ENCODE assay signal across 8 cellular contexts in the genomic region with DNA sequence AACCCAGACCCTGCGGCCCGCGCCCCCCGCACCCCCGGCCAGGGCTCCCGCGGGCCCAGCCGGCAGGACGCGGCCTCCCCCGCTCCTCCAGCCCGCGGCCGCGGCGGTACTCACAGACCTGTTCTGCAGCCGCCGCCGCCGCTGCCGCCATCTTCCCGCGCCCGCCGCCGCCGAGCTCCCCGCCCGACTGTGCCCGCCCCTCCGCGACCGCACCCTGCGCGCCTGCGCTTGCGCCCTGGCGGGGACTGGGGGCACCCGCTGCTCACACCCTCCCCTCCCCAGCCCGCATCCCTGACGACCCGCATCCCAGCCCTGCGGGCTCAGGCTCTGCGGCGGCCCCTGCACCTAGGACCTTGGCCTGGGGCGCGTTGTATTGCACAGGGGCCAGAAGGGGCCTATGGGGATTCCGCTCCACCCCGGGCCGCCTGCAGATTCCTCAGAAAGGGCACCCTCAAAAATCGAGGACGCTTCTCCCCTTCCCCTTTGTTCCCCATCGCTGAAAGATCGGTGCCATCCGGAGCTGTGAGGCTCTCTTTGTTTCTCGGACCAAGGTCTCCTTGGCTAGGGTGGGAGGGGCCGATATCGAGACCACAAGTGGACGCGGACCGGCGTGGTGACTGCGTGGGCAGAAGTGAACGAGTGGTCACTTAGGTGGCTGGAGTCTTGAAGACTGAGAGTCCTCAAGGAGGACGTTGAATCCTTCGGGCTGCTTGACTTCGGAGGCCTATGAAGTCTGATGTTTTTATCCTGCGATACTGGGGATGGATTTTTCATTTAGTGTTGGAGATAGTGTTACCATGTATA. TPM values are rescaled to one million over a fixed set of nuclear protein-coding genes. Genes with fewer than 3 reads are reported as not detected.
DNase-seq lines count a peak whose midpoint lies in the region; ATAC-seq and TF ChIP-seq lines count a peak whose summit lies in the region.

Gene SGCB (minus strand): TSS at position 191 of the 804 bp plus-strand sequence. CDS start 40 bp downstream, at position 151.

- intact Hi-C loops in OCI-LY7 (cut with micrococcal nuclease; ENCODE audit: unreplicated experiment): loop anchor here (2.0 kb wide), 1 partner anchor 674 kb away; no protein-coding TSS in a partner anchor

- H3K9me3 ChIP-seq in BLaER1 (no peaks in the 10 kb centered on the region), OCI-LY7 (ENCODE audit: low read length) (no peaks in the 10 kb centered on the region)

- DNase-seq in GM19240 (ENCODE audit: insufficient read length, low spot score) (peak; percentile 45), OCI-LY7 (ENCODE audit: low spot score) (peak; percentile 70), fibroblast of peridontal ligament (ENCODE audit: extremely low read depth) (peak; percentile 28)
- DNase-seq in activated T-helper 1 cell treated with anti-CD3 and anti-CD28 coated beads, Interleukin-2, amount 50 U/mL, for 16 hours (ENCODE audit: low read depth in 1 of 2, low spot score in 1 of 2): peak; percentile 48 to 62
- DNase-seq in natural killer cell treated with Interleukin-12 subunit alpha and Interleukin-12 subunit beta and Interleukin-15 and Interleukin-18, amount 100 ng/mL, for 72 hours (ENCODE audit: low spot score): peak; percentile 66
- DNase-seq in stimulated activated naive CD4-positive, alpha-beta T cell (lab: John Stamatoyannopoulos, UW): peak; percentile 42 to 74 (median 52)

- no peaks in the 10 kb centered on the region for H3K9me3 Mint-ChIP-seq in natural killer cell treated with Interleukin-12 subunit alpha and Interleukin-12 subunit beta and Interleukin-15 and Interleukin-18, amount 100 ng/mL, for 72 hours

- no TSS peak for BruUV-seq in OCI-LY7 (replicated peaks; lab: Mats Ljungman, UMichigan)

- no peaks in the 10 kb centered on the region for H3K9me2 ChIP-seq in OCI-LY7 (ENCODE audit: insufficient read depth, low read length)

- peaks cover 18% of the 10 kb centered on the region; the same call in 1 of the 2 replicates for H3K79me2 ChIP-seq in OCI-LY7 (ENCODE audit: insufficient read depth, low read depth, low read length)

- no peak for TF ChIP-seq CTCF in OCI-LY7 (conservative IDR thresholded peaks at IDR 0.05; ENCODE audit: low read length)

- CTCF ChIA-PET in OCI-LY7 (lab: Charles Lee; ENCODE audit: unreplicated experiment): interaction anchor here (0.9 kb wide), 1 partner anchor 196 kb away, joined by 3 read pairs; the partner anchor contains the start of gene DCUN1D4

- no peaks in the 10 kb centered on the region for H3K27me3 ChIP-seq in BLaER1

- peak within 1 kb of the TSS; percentile 91 for H3K4me3 Mint-ChIP-seq in natural killer cell treated with Interleukin-12 subunit alpha and Interleukin-12 subunit beta and Interleukin-15 and Interleukin-18, amount 100 ng/mL, for 72 hours

- peak; percentile 96 for ATAC-seq in HG03432 (IDR thresholded peaks at IDR 0.05; ENCODE audit: unreplicated experiment)
- ATAC-seq in natural killer cell treated with Interleukin-12 subunit alpha and Interleukin-12 subunit beta and Interleukin-15 and Interleukin-18, amount 100 ng/mL, for 72 hours: peak; percentile 91 to 94

- H3K27me3 Mint-ChIP-seq in natural killer cell treated with Interleukin-12 subunit alpha and Interleukin-12 subunit beta and Interleukin-15 and Interleukin-18, amount 100 ng/mL, for 72 hours: peaks cover 48 to 58% of the 10 kb centered on the region in 2 donors

- peak within 1 kb of the TSS; percentile 79 for H3K4me3 ChIP-seq in BLaER1
- H3K4me3 ChIP-seq in OCI-LY7 (ENCODE audit: low read depth, low read length, poor library complexity, severe bottlenecking): peak within 1 kb of the TSS; percentile 96

- H3K27ac Mint-ChIP-seq in natural killer cell treated with Interleukin-12 subunit alpha and Interleukin-12 subunit beta and Interleukin-15 and Interleukin-18, amount 100 ng/mL, for 72 hours: peak within 1 kb of the TSS; percentile 44 to 49

- POLR2A ChIA-PET in OCI-LY7 (lab: Charles Lee): interaction anchor here (0.6 to 2.9 kb wide), 2 partner anchors 58 to 196 kb away, joined by 3 to 15 read pairs; partner anchors contain the start of gene DCUN1D4

- H3K27ac ChIP-seq in BLaER1 (peak within 1 kb of the TSS; percentile 80), OCI-LY7 (ENCODE audit: low read depth, low read length, poor library complexity, severe bottlenecking) (peak within 1 kb of the TSS; percentile 2)

- H4K20me1 ChIP-seq in BLaER1: no peaks in the 10 kb centered on the region
- H4K20me1 ChIP-seq in OCI-LY7 (ENCODE audit: insufficient read depth, low read length): no peaks in the 10 kb centered on the region

- H3K4me1 ChIP-seq in BLaER1: peaks cover 26% of the 10 kb centered on the region
- peaks cover 17% of the 10 kb centered on the region for H3K4me1 ChIP-seq in OCI-LY7 (ENCODE audit: insufficient read depth, low read length, poor library complexity, severe bottlenecking)

- H3K9ac ChIP-seq in BLaER1: peak within 1 kb of the TSS; percentile 85

- H3K4me1 Mint-ChIP-seq in natural killer cell treated with Interleukin-12 subunit alpha and Interleukin-12 subunit beta and Interleukin-15 and Interleukin-18, amount 100 ng/mL, for 72 hours (ENCODE audit: low read depth in 2 of 2): peaks cover 12 to 21% of the 10 kb centered on the region in 2 donors

- peaks cover 5% of the 10 kb centered on the region for H3K36me3 Mint-ChIP-seq in natural killer cell treated with Interleukin-12 subunit alpha and Interleukin-12 subunit beta and Interleukin-15 and Interleukin-18, amount 100 ng/mL, for 72 hours

- H2AFZ ChIP-seq in OCI-LY7 (ENCODE audit: low read length): peak within 1 kb of the TSS; percentile 92

- H3K4me2 ChIP-seq in BLaER1 (peak within 1 kb of the TSS; percentile 90), OCI-LY7 (ENCODE audit: low read length) (peak within 1 kb of the TSS; percentile 83)

- no peaks in the 10 kb centered on the region for H3K36me3 ChIP-seq in BLaER1
- no peaks in the 10 kb centered on the region; the same call in 1 of the 2 replicates for H3K36me3 ChIP-seq in OCI-LY7 (ENCODE audit: insufficient read depth, low read length)

RNA-seq across cellular contexts. Expression of gene SGCB, which starts in this region (rescaled TPM):
- total RNA-seq in OCI-LY7 (2014; rRNA removed; shearing (Covaris generic)): 6.0 and 7.5 TPM in 2 replicates
- total RNA-seq in OCI-LY7 (2022): 17.5 and 20.2 TPM in 2 replicates
- 1 to 10 TPM; 6.6 to 9.2 TPM for total RNA-seq in natural killer cell treated with Interleukin-12 subunit alpha and Interleukin-12 subunit beta and Interleukin-15 and Interleukin-18, amount 100 ng/mL, for 72 hours

Comparison
In these comparisons a context has a peak if more than half of its experiments do, and no peak if none do; other contexts are left out.
1. Peak in every context shown above with its lines: DNase-seq, ATAC-seq, H3K4me3 ChIP-seq and H3K27ac ChIP-seq.